8 cellular contexts compared by ENCODE assay signal in genomic region chr17:61400058-61400785, GRCh38. TPM values are rescaled to one million over a fixed set of nuclear protein-coding genes. Genes with fewer than 3 reads are reported as not detected.
DNase-seq lines count a peak whose midpoint lies in the region; ATAC-seq and TF ChIP-seq lines count a peak whose summit lies in the region.

No MANE protein-coding gene starts in this region.

- H3K79me2 ChIP-seq in PC-3 (ENCODE audit: low read length) = peaks cover 20% of the 10 kb centered on the region
- no peaks in the 10 kb centered on the region for H3K79me2 ChIP-seq in trophoblast cell (ENCODE audit: control insufficient read depth, insufficient read depth, low read length, poor library complexity)

- peak overlapping the region; percentile 70 for H2AFZ ChIP-seq in PC-3 (ENCODE audit: low read length)
- no peak overlapping the region for H2AFZ ChIP-seq in trophoblast cell (ENCODE audit: insufficient read depth, low read length, poor library complexity)

- no peak overlapping the region for H2BK12ac ChIP-seq in trophoblast cell (ENCODE audit: low read length)

- intact Hi-C loops in PC-3 (cut with micrococcal nuclease) = loop anchor here (2.0 kb wide), 1 partner anchor 429 kb away; no protein-coding TSS in a partner anchor

- peaks cover 2% of the 10 kb centered on the region for H3K79me1 ChIP-seq in trophoblast cell (ENCODE audit: low read length)

- no peaks in the 10 kb centered on the region for H4K20me1 ChIP-seq in PC-3 (ENCODE audit: low read length)

- H3K27me3 ChIP-seq in PC-3 (ENCODE audit: low read length) (no peaks in the 10 kb centered on the region), trophoblast cell (ENCODE audit: insufficient read depth, low read length) (peaks cover 86% of the 10 kb centered on the region)

- H4K8ac ChIP-seq in trophoblast cell (ENCODE audit: low read depth, low read length) = no peak overlapping the region

- no peak overlapping the region for H3K4ac ChIP-seq in trophoblast cell (ENCODE audit: low read depth, low read length)

- POLR2A ChIA-PET in PC-3 (lab: Charles Lee; ENCODE audit: unreplicated experiment) = interaction anchor here (0.6 to 0.8 kb wide), 4 partner anchors 62 to 296 kb away, joined by 3 to 5 read pairs (median 4); no protein-coding TSS in a partner anchor

- H2AK5ac ChIP-seq in trophoblast cell (ENCODE audit: low read length) = no peak overlapping the region

- no peaks in the 10 kb centered on the region for H3K9me3 ChIP-seq in PC-3 (ENCODE audit: low read length)
- peaks cover 14% of the 10 kb centered on the region for H3K9me3 ChIP-seq in trophoblast cell (ENCODE audit: insufficient read depth, low read depth, low read length)

- CTCF ChIA-PET in PC-3 (lab: Charles Lee) = interaction anchor here (0.6 to 1.0 kb wide), 2 partner anchors 9 to 12 kb away, joined by 3 to 7 read pairs; no protein-coding TSS in a partner anchor

- H2BK120ac ChIP-seq in trophoblast cell (ENCODE audit: insufficient read depth, low read length, poor library complexity) = no peak overlapping the region

- H3K4me1 ChIP-seq in PC-3 (ENCODE audit: insufficient read depth, low read length) (peaks cover 20% of the 10 kb centered on the region), trophoblast cell (ENCODE audit: control insufficient read depth in 1 of 2, insufficient read depth in 2 of 2, low read length in 2 of 2) (peaks cover 17 to 45% of the 10 kb centered on the region in 2 experiments)

- H3K27ac ChIP-seq in PC-3 (ENCODE audit: low read length) (no peak overlapping the region), trophoblast cell (ENCODE audit: low read depth, low read length) (no peak overlapping the region)

- H4K91ac ChIP-seq in trophoblast cell (ENCODE audit: low read depth, low read length) = no peak overlapping the region

- peak overlapping the region; percentile 98 for H3K4me2 ChIP-seq in PC-3 (ENCODE audit: low read length)
- peak overlapping the region; percentile 85 for H3K4me2 ChIP-seq in trophoblast cell (ENCODE audit: low read length)

- peak overlapping the region; percentile 72 for H3K4me3 ChIP-seq in PC-3 (ENCODE audit: low read length)
- H3K4me3 ChIP-seq in epithelial cell of proximal tubule (ENCODE audit: low read depth, low read length) = peak overlapping the region; percentile 75
- peak overlapping the region; percentile 10 for H3K4me3 ChIP-seq in trophoblast cell (ENCODE audit: low read depth, low read length)

- H3K18ac ChIP-seq in trophoblast cell (ENCODE audit: low read length) = no peak overlapping the region

- no peak overlapping the region for H4K12ac ChIP-seq in trophoblast cell (ENCODE audit: low read depth, low read length)

- TF ChIP-seq CTCF in PC-3 (conservative IDR thresholded peaks at IDR 0.05; ENCODE audit: low read depth, low read length) (no peak), epithelial cell of proximal tubule (conservative IDR thresholded peaks at IDR 0.05; ENCODE audit: low read depth, low read length) (no peak)

- no TSS peak for BruUV-seq in PC-3 (replicated peaks; lab: Mats Ljungman, UMichigan)

- peak; percentile 59 for DNase-seq in EH (ENCODE audit: low read depth)
- peak; percentile 59 for DNase-seq in PC-3
- DNase-seq in epithelial cell of proximal tubule (ENCODE audit: low read depth) = no peak
- DNase-seq in trophoblast cell = peak; percentile 66 to 81
- DNase-seq in HK-2 (ENCODE audit: unreplicated experiment) = no peak
- DNase-seq in DMS153 (lab: John Stamatoyannopoulos, UW) = no peak
- DNase-seq in activated CD4-positive, alpha-beta T cell treated with anti-CD3 and anti-CD28 coated beads, Interleukin-2, amount 50 U/mL, for 48 hours = no peak

- H2BK5ac ChIP-seq in trophoblast cell (ENCODE audit: low read depth, low read length, poor library complexity) = no peak overlapping the region

- no peak overlapping the region for H3K23ac ChIP-seq in trophoblast cell (ENCODE audit: low read length)

- H3K9ac ChIP-seq in PC-3 (ENCODE audit: low read length) = peak overlapping the region; percentile 26
- no peak overlapping the region for H3K9ac ChIP-seq in trophoblast cell (ENCODE audit: low read length)

- H3K36me3 ChIP-seq in PC-3 (ENCODE audit: low read depth, low read length) (no peaks in the 10 kb centered on the region), trophoblast cell (ENCODE audit: control insufficient read depth in 1 of 2, insufficient read depth in 2 of 2, low read length in 2 of 2) (no peaks in the 10 kb centered on the region)

- ATAC-seq in PC-3 = peak; percentile 18
- ATAC-seq in GM21367 (IDR thresholded peaks at IDR 0.05; ENCODE audit: unreplicated experiment) = no peak

- H3K9me2 ChIP-seq in PC-3 (replicated peaks; ENCODE audit: low read length) = no peaks in the 10 kb centered on the region

- no peak overlapping the region for H3K14ac ChIP-seq in trophoblast cell (ENCODE audit: low read length)

- H3F3A ChIP-seq in PC-3 (ENCODE audit: low read length, unreplicated experiment) = no peaks in the 10 kb centered on the region

- no CpG with 5 or more reads among the region's 95 CpGs for WGBS in trophoblast cell (ENCODE audit: extremely low coverage, insufficient coverage, insufficient read length)

RNA-seq across cellular contexts. Expression of gene TBX2, which starts 0.6 kb away (rescaled TPM):
- 7.1 and 8.5 TPM in 2 replicates for total RNA-seq in PC-3 (2014; rRNA removed)
- 1.7 and 2.2 TPM in 2 replicates for total RNA-seq in epithelial cell of proximal tubule
- 2.7 and 3.0 TPM in 2 replicates for polyA plus RNA-seq in trophoblast cell (2013)

RNA-seq across cellular contexts. Expression of gene TBX4, which starts 52.0 kb away (rescaled TPM):
- total RNA-seq in PC-3 (2014; rRNA removed) (not detected in 2 replicates), epithelial cell of proximal tubule (not detected in 2 replicates)
- polyA plus RNA-seq in trophoblast cell (2013) = 0.93 and 0.97 TPM in 2 replicates

Comparison
In these comparisons a context has a peak if more than half of its experiments do, and no peak if none do; other contexts are left out.
1. DNase-seq: peak in EH (single experiment), PC-3 (single experiment) and trophoblast cell (2 of 2); none in epithelial cell of proximal tubule (single experiment), HK-2 (single experiment), DMS153 (single experiment) and activated CD4-positive, alpha-beta T cell treated with anti-CD3 and anti-CD28 coated beads, Interleukin-2, amount 50 U/mL, for 48 hours (0 of 2).
2. H3K4me3 ChIP-seq: peak in every context shown above with its lines; median percentile 75 in epithelial cell of proximal tubule; 72 in PC-3; 10 in trophoblast cell.